ENCODE assay signal across 10 cellular contexts in the genomic region with DNA sequence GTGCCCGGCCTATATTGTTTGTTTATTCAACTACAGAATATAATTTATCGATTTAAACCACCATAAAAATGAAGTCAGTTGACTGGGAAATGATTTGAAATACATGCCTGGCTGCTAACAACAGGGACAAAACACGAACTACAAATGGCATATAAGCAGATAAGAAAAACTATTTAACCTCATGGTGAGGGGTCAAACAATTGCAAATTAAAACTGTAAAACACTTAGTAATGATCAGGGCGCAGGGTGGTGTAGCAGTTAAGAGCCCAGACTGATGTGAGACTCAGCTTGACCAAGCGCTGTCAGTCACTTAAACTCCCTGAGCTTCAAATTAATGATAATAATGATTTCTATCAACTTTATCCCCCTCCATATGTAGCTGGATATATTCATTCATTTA. TPM values are rescaled to one million over a fixed set of nuclear protein-coding genes. Genes with fewer than 3 reads are reported as not detected.
DNase-seq lines count a peak whose midpoint lies in the region; ATAC-seq lines count a peak whose summit lies in the region.
"Had no signal": no experiment of that assay in that cellular context is flagged by ENCODE, and none has a peak within 500 bp of the region (broad histone marks: within the 10 kb centered on the region; RNA-seq: fewer than 3 reads in every experiment).

No MANE protein-coding gene starts in this region.

- no peak for ATAC-seq in stimulated activated naive CD8-positive, alpha-beta T cell treated with anti-CD3 and anti-CD28 coated beads, Interleukin-15, Interleukin-2, amounts not matched to agents 100 U/mL and 50 U/mL, for 24 hours
- ATAC-seq in activated naive CD4-positive, alpha-beta T cell treated with anti-CD3 and anti-CD28 coated beads, Interleukin-2, amount 50 U/mL, for 72 hours = no peak
- ATAC-seq in memory B cell (ENCODE audit: low read depth) (no peak), HG03457 (IDR thresholded peaks at IDR 0.05; ENCODE audit: unreplicated experiment) (no peak)

- H3K36me3 Mint-ChIP-seq in stimulated activated naive CD8-positive, alpha-beta T cell treated with anti-CD3 and anti-CD28 coated beads, Interleukin-15, Interleukin-2, amounts not matched to agents 100 ng/mL and 50 ng/mL, for 24 hours (ENCODE audit: low read depth) = peaks cover 90% of the 10 kb centered on the region
- H3K36me3 Mint-ChIP-seq in activated naive CD4-positive, alpha-beta T cell treated with anti-CD3 and anti-CD28 coated beads, Interleukin-2, amount 50 U/mL, for 72 hours = peaks cover 27 to 81% of the 10 kb centered on the region in 2 donors
- H3K36me3 Mint-ChIP-seq in memory B cell = peaks cover 11% of the 10 kb centered on the region

- no peaks in the 10 kb centered on the region for H3K27me3 Mint-ChIP-seq in stimulated activated naive CD8-positive, alpha-beta T cell treated with anti-CD3 and anti-CD28 coated beads, Interleukin-15, Interleukin-2, amounts not matched to agents 100 ng/mL and 50 ng/mL, for 24 hours
- H3K27me3 Mint-ChIP-seq in memory B cell = no peaks in the 10 kb centered on the region

- H3K4me3 Mint-ChIP-seq in stimulated activated naive CD8-positive, alpha-beta T cell treated with anti-CD3 and anti-CD28 coated beads, Interleukin-15, Interleukin-2, amounts not matched to agents 100 ng/mL and 50 ng/mL, for 24 hours = peak overlapping the region; percentile 63
- no peak overlapping the region for H3K4me3 Mint-ChIP-seq in memory B cell

- DNase-seq in stimulated activated naive CD8-positive, alpha-beta T cell treated with anti-CD3 and anti-CD28 coated beads, Interleukin-15, Interleukin-2, amounts not matched to agents 100 U/mL and 50 U/mL, for 24 hours = no peak
- DNase-seq in activated naive CD4-positive, alpha-beta T cell treated with anti-CD3 and anti-CD28 coated beads, Interleukin-2, amount 50 U/mL, for 72 hours (ENCODE audit: low spot score in 2 of 2) = no peak
- DNase-seq in memory B cell (ENCODE audit: low spot score in 2 of 2) (no peak), NCI-H524 (lab: John Stamatoyannopoulos, UW) (no peak), CD1c-positive myeloid dendritic cell (ENCODE audit: extremely low spot score) (no peak), NCI-H1105 treated with DMSO at 0.1 percent for 48 hours (lab: John Stamatoyannopoulos, UW) (no peak)
- DNase-seq: C1 segment of cervical spinal cord, NCI-H2171 treated with DMSO at 0.1 percent for 48 hours had no signal

- H3K4me1 Mint-ChIP-seq in stimulated activated naive CD8-positive, alpha-beta T cell treated with anti-CD3 and anti-CD28 coated beads, Interleukin-15, Interleukin-2, amounts not matched to agents 100 ng/mL and 50 ng/mL, for 24 hours (ENCODE audit: low read depth) = peaks cover 68% of the 10 kb centered on the region
- peaks cover 24% of the 10 kb centered on the region for H3K4me1 Mint-ChIP-seq in memory B cell

- no peaks in the 10 kb centered on the region for H3K9me3 Mint-ChIP-seq in stimulated activated naive CD8-positive, alpha-beta T cell treated with anti-CD3 and anti-CD28 coated beads, Interleukin-15, Interleukin-2, amounts not matched to agents 100 ng/mL and 50 ng/mL, for 24 hours
- no peaks in the 10 kb centered on the region for H3K9me3 Mint-ChIP-seq in activated naive CD4-positive, alpha-beta T cell treated with anti-CD3 and anti-CD28 coated beads, Interleukin-2, amount 50 U/mL, for 72 hours
- no peaks in the 10 kb centered on the region for H3K9me3 Mint-ChIP-seq in memory B cell

- H3K27ac Mint-ChIP-seq in stimulated activated naive CD8-positive, alpha-beta T cell treated with anti-CD3 and anti-CD28 coated beads, Interleukin-15, Interleukin-2, amounts not matched to agents 100 ng/mL and 50 ng/mL, for 24 hours = peak overlapping the region; percentile 94
- peak overlapping the region; percentile 96 to 99 for H3K27ac Mint-ChIP-seq in activated naive CD4-positive, alpha-beta T cell treated with anti-CD3 and anti-CD28 coated beads, Interleukin-2, amount 50 U/mL, for 72 hours
- peak overlapping the region; percentile 67 for H3K27ac Mint-ChIP-seq in memory B cell

RNA-seq across cellular contexts. Expression of a gene that starts 6.7 kb away (rescaled TPM):
- 100 to 1,000 TPM; 413 to 484 TPM for total RNA-seq in activated naive CD4-positive, alpha-beta T cell treated with anti-CD3 and anti-CD28 coated beads, Interleukin-2, amount 50 U/mL, for 72 hours

RNA-seq across cellular contexts. Expression of a gene that starts 26.4 kb away (rescaled TPM):
- total RNA-seq in activated naive CD4-positive, alpha-beta T cell treated with anti-CD3 and anti-CD28 coated beads, Interleukin-2, amount 50 U/mL, for 72 hours = 100 to 1,000 TPM; 151 to 173 TPM

RNA-seq across cellular contexts. Expression of a gene that starts 57.4 kb away (rescaled TPM):
- 10 to 100 TPM; 15.8 to 96.7 TPM for total RNA-seq in activated naive CD4-positive, alpha-beta T cell treated with anti-CD3 and anti-CD28 coated beads, Interleukin-2, amount 50 U/mL, for 72 hours
